In the genomic region with DNA sequence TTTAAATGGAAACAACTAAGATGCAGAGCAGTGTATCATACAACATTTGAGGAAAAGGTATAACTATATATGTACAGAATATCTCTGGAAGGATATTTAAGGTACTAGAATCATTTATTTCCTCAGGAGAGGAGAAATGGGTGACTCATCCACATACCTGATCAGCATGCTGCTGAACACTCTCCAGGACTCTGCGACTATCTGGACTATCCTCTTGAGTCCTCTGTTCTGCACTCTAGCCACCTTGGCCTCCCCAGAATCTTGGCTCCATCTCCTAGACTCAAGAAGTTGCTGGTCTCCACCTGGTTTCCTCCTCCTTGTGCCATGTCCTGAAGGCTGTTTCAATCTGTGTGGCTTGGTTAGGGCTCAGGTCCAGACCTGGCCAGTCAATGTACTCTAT, we compare ENCODE assay signal across 20 cellular contexts. TPM values are rescaled to one million over a fixed set of nuclear protein-coding genes. Genes with fewer than 3 reads are reported as not detected.
A peak's percentile ranks its signal among the peaks of the same experiment; 100 is the strongest.
DNase-seq lines count a peak whose midpoint lies in the region; ATAC-seq, FAIRE-seq and TF ChIP-seq lines count a peak whose summit lies in the region.
"Had no signal": no experiment of that assay in that cellular context is flagged by ENCODE, and none has a peak within 500 bp of the region (broad histone marks: within the 10 kb centered on the region; RNA-seq: fewer than 3 reads in every experiment).

No MANE protein-coding gene starts in this region.

- dilution Hi-C loops in keratinocyte (cut with MboI; ENCODE audit: extremely low pct_ligation_motif_present, low sequenced_read_pairs) = no loop called here

- ATAC-seq in A549 (no peak), omental fat pad (ENCODE audit: low FRiP score) (no peak), HG02678 (IDR thresholded peaks at IDR 0.05; ENCODE audit: unreplicated experiment) (no peak)
- ATAC-seq: CD8-positive, alpha-beta T cell; HCT116 had no signal

- WGBS in A549 (ENCODE audit: missing lambda C conversion rate) = 0% methylated on average over 1 of the region's 1 CpG

- no peak for TF ChIP-seq CTCF in A549 (IDR thresholded peaks at IDR 0.05)
- TF ChIP-seq CTCF in bronchial epithelial cell (IDR thresholded peaks at IDR 0.05; ENCODE audit: insufficient read depth, low read length, severe bottlenecking) = no peak
- no peak for TF ChIP-seq CTCF in keratinocyte (optimal IDR thresholded peaks at IDR 0.05 in 1 of 3, IDR thresholded peaks at IDR 0.05 in 1 of 3, conservative IDR thresholded peaks at IDR 0.05 in 1 of 3; ENCODE audit: extremely low read depth in 1 of 3, insufficient read depth in 2 of 3, low read length in 3 of 3)
- TF ChIP-seq CTCF in omental fat pad (IDR thresholded peaks at IDR 0.05) = no peak

- H3K9me3 ChIP-seq in A549 (no peaks in the 10 kb centered on the region), keratinocyte (ENCODE audit: control insufficient read depth, low read depth, low read length) (no peaks in the 10 kb centered on the region)
- H3K9me3 ChIP-seq: BE2C had no signal

- DNase-seq in A549 (ENCODE audit: low read depth in 1 of 2, low spot score in 1 of 2) (no peak), HT-29 (ENCODE audit: low spot score) (peak; percentile 12), bronchial epithelial cell (ENCODE audit: low read depth) (peak; percentile 27), keratinocyte (ENCODE audit: low read depth, low spot score) (no peak), omental fat pad (ENCODE audit: low spot score) (no peak)
- no peak for DNase-seq in activated naive CD4-positive, alpha-beta T cell treated with Interleukin-2 at 50 U/mL for 16 hours
- DNase-seq: BE2C; CD8-positive, alpha-beta T cell; COR-L47; DMS153; GF-D8; GM23248; IMR-90 had no signal

- H3K4me3 ChIP-seq in A549 (no peak overlapping the region), bronchial epithelial cell (ENCODE audit: low read depth, low read length) (no peak overlapping the region), keratinocyte (ENCODE audit: control insufficient read depth in 2 of 3, extremely low read depth in 1 of 3, insufficient read depth in 2 of 3, low read depth in 1 of 3, low read length in 3 of 3) (no peak overlapping the region)
- H3K4me3 ChIP-seq: GM23248 had no signal

- H3K79me2 ChIP-seq in keratinocyte (ENCODE audit: control insufficient read depth, insufficient read depth, low read length) = no peaks in the 10 kb centered on the region

- no peak overlapping the region for H3K9ac ChIP-seq in keratinocyte (ENCODE audit: control insufficient read depth, extremely low read depth, insufficient read depth, low read length)
- H3K9ac ChIP-seq: GM23248 had no signal

- no peaks in the 10 kb centered on the region for H3K36me3 ChIP-seq in bronchial epithelial cell (ENCODE audit: control insufficient read depth, insufficient read depth, low read length)
- no peaks in the 10 kb centered on the region for H3K36me3 ChIP-seq in keratinocyte (ENCODE audit: control insufficient read depth in 2 of 2, extremely low read depth in 1 of 2, insufficient read depth in 2 of 2, low read length in 2 of 2)
- H3K36me3 ChIP-seq: BE2C had no signal

- no peak overlapping the region for H2AFZ ChIP-seq in keratinocyte (ENCODE audit: control insufficient read depth, low read length)
- H2AFZ ChIP-seq: GM23248 had no signal

- peaks cover 17% of the 10 kb centered on the region for H3K27me3 ChIP-seq in bronchial epithelial cell (ENCODE audit: control insufficient read depth, insufficient read depth, low read length)
- peaks cover 37% of the 10 kb centered on the region for H3K27me3 ChIP-seq in keratinocyte (ENCODE audit: control insufficient read depth, extremely low read depth, insufficient read depth, low read length)

- no peak overlapping the region for H3K4me2 ChIP-seq in A549
- H3K4me2 ChIP-seq in keratinocyte (ENCODE audit: control insufficient read depth, extremely low read depth, insufficient read depth, low read depth, low read length) = no peak overlapping the region

- no peaks in the 10 kb centered on the region for H3K9me1 ChIP-seq in keratinocyte (ENCODE audit: control insufficient read depth, extremely low read depth, insufficient read depth, low read length)

- no peak for TF ChIP-seq RAD21 in A549 (conservative IDR thresholded peaks at IDR 0.05 in 1 of 2, IDR thresholded peaks at IDR 0.05 in 1 of 2)

- no peaks in the 10 kb centered on the region for H3K4me1 ChIP-seq in A549
- no peaks in the 10 kb centered on the region for H3K4me1 ChIP-seq in keratinocyte (ENCODE audit: control insufficient read depth, extremely low read depth, insufficient read depth, low read length)
- H3K4me1 ChIP-seq: BE2C had no signal

- FAIRE-seq in A549 (lab: Jason Lieb, UNC) (no peak), bronchial epithelial cell (lab: Jason Lieb, UNC) (no peak), keratinocyte (lab: Jason Lieb, UNC) (peak; percentile 82)
- FAIRE-seq: A204.1, D721Med, GM19239, H54 had no signal

- H4K20me1 ChIP-seq in keratinocyte (ENCODE audit: control insufficient read depth, extremely low read depth, insufficient read depth, low read length) = no peaks in the 10 kb centered on the region

- H3K27ac ChIP-seq in A549 = no peak overlapping the region
- no peak overlapping the region for H3K27ac ChIP-seq in keratinocyte (ENCODE audit: control insufficient read depth, insufficient read depth, low read length)
- H3K27ac ChIP-seq: GM23248 had no signal

- CTCF ChIA-PET in A549 (lab: Yijun Ruan, JAX) = no interaction called here

- POLR2A ChIA-PET in A549 (lab: Yijun Ruan, JAX) = no interaction called here

- no peak for TF ChIP-seq POLR2A in A549 (IDR thresholded peaks at IDR 0.05; ENCODE audit: low read length)

- no peak for TF ChIP-seq EP300 in A549 (IDR thresholded peaks at IDR 0.05)

TF ChIP-seq in A549, 52 proteins besides CTCF, POLR2A, EP300 and RAD21:
- no peak for TF ChIP-seq TP53 (CRISPR knock-in tag; IDR thresholded peaks at IDR 0.05)
- TF ChIP-seq TFCP2L1 (CRISPR knock-in tag; IDR thresholded peaks at IDR 0.05) = no peak
- no peak for TF ChIP-seq HEYL (CRISPR knock-in tag; IDR thresholded peaks at IDR 0.05)
- TF ChIP-seq, protein P1, sequence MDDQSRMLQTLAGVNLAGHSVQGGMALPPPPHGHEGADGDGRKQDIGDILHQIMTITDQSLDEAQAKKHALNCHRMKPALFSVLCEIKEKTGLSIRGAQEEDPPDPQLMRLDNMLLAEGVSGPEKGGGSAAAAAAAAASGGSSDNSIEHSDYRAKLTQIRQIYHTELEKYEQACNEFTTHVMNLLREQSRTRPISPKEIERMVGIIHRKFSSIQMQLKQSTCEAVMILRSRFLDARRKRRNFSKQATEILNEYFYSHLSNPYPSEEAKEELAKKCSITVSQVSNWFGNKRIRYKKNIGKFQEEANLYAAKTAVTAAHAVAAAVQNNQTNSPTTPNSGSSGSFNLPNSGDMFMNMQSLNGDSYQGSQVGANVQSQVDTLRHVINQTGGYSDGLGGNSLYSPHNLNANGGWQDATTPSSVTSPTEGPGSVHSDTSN (IDR thresholded peaks at IDR 0.05) = no peak
- no peak for TF ChIP-seq FOSL2 (IDR thresholded peaks at IDR 0.05)
- TF ChIP-seq FOSL2 (CRISPR knock-in tag; IDR thresholded peaks at IDR 0.05) = peak; percentile 37
- no peak for TF ChIP-seq CBX8 (IDR thresholded peaks at IDR 0.05)
TF ChIP-seq in A549: peak in this region for 1.

RNA-seq across cellular contexts. Expression of a gene that starts 8.8 kb away (rescaled TPM):
- polyA plus RNA-seq in A549 (2011; rRNA removed) (0.08 and 0.10 TPM in 2 replicates), A549 (2017; fragmentation: RNase III; extraction: RNeasy Plus Mini Kit Qiagen cat#74134 plus additional on column Dnase treatment) (0.05 to 0.08 TPM (median 0.06 TPM) in 3 replicates), keratinocyte (0.01 to 0.09 TPM (median 0.03 TPM) in 3 replicates)
- polyA plus RNA-seq in A549 (2012; cell fraction: cytosol; rRNA removed) = 0.13 and 0.17 TPM in 2 replicates
- polyA plus RNA-seq in A549 (2012; cell fraction: nucleus; rRNA removed) = 0.66 and 0.76 TPM in 2 replicates
- 0.05 and 0.45 TPM in 2 replicates for polyA minus RNA-seq in A549 (2011; rRNA and poly(A)+ RNA removed)
- not detected in 2 replicates for total RNA-seq in HT-29 (2014; rRNA removed; shearing (Covaris generic))
- total RNA-seq in bronchial epithelial cell (not detected in 2 replicates), omental fat pad (1 to 10 TPM in 2 of 4 donors, under 1 TPM in 2; 0.24 to 3.2 (median 1.3) TPM)
- polyA plus RNA-seq in keratinocyte (2011; ENCODE audit: low read depth) = 0.05 TPM
- polyA plus RNA-seq in keratinocyte (2011; cell fraction: cytosol; rRNA removed) = not detected in 2 replicates
- 0.14 and 0.17 TPM in 2 replicates for polyA plus RNA-seq in keratinocyte (2011; cell fraction: nucleus; rRNA removed)
- polyA plus RNA-seq in keratinocyte (2012; ENCODE audit: low replicate concordance) = 0.09 and 0.10 TPM in 2 replicates
- not detected in 3 replicates for polyA minus RNA-seq in keratinocyte
- not detected for polyA minus RNA-seq in keratinocyte (2011; cell fraction: cytosol; rRNA and poly(A)+ RNA removed)
- 0.08 TPM in 1 of 2 replicates, not detected in the other for polyA minus RNA-seq in keratinocyte (2011; cell fraction: nucleus; rRNA and poly(A)+ RNA removed)
- total RNA-seq: CD8-positive, alpha-beta T cell had no signal
- polyA plus RNA-seq: CD14-positive monocyte had no signal

RNA-seq across cellular contexts. Expression of a gene that starts 43.7 kb away (rescaled TPM):
- 18.4 and 21.1 TPM in 2 replicates for polyA plus RNA-seq in A549 (2011; rRNA removed)
- polyA plus RNA-seq in A549 (2012; cell fraction: cytosol; rRNA removed) = 14.3 and 14.6 TPM in 2 replicates
- 4.9 and 6.5 TPM in 2 replicates for polyA plus RNA-seq in A549 (2012; cell fraction: nucleus; rRNA removed)
- polyA plus RNA-seq in A549 (2017; fragmentation: RNase III; extraction: RNeasy Plus Mini Kit Qiagen cat#74134 plus additional on column Dnase treatment) = 16.6 to 19.5 TPM (median 18.7 TPM) in 3 replicates
- polyA minus RNA-seq in A549 (2011; rRNA and poly(A)+ RNA removed) = 12.7 and 18.0 TPM in 2 replicates
- 23.3 and 26.3 TPM in 2 replicates for total RNA-seq in HT-29 (2014; rRNA removed; shearing (Covaris generic))
- 43.5 and 45.0 TPM in 2 replicates for total RNA-seq in bronchial epithelial cell
- polyA plus RNA-seq in keratinocyte = 26.5 to 40.1 TPM (median 28.1 TPM) in 3 replicates
- polyA plus RNA-seq in keratinocyte (2011; ENCODE audit: low read depth) = 66.8 TPM
- 32.7 and 34.6 TPM in 2 replicates for polyA plus RNA-seq in keratinocyte (2011; cell fraction: cytosol; rRNA removed)
- polyA plus RNA-seq in keratinocyte (2011; cell fraction: nucleus; rRNA removed) = 25.3 and 27.6 TPM in 2 replicates
- polyA plus RNA-seq in keratinocyte (2012; ENCODE audit: low replicate concordance) = 34.7 and 41.1 TPM in 2 replicates
- 25.7 to 49.0 TPM (median 44.3 TPM) in 3 replicates for polyA minus RNA-seq in keratinocyte
- polyA minus RNA-seq in keratinocyte (2011; cell fraction: cytosol; rRNA and poly(A)+ RNA removed) = 35.5 TPM
- polyA minus RNA-seq in keratinocyte (2011; cell fraction: nucleus; rRNA and poly(A)+ RNA removed) = 9.2 and 18.8 TPM in 2 replicates
- 10 to 100 TPM in 3 of 4 donors, 1 to 10 TPM in 1; 9.0 to 48.7 (median 22.6) TPM for total RNA-seq in omental fat pad
- total RNA-seq: CD8-positive, alpha-beta T cell had no signal
- polyA plus RNA-seq: CD14-positive monocyte had no signal

Comparison
In these comparisons a context has a peak if more than half of its experiments do, and no peak if none do; other contexts are left out.
1. DNase-seq: peak in HT-29 (single experiment) and bronchial epithelial cell (single experiment); none in A549 (0 of 2), keratinocyte (single experiment), activated naive CD4-positive, alpha-beta T cell treated with Interleukin-2 at 50 U/mL for 16 hours (single experiment) and omental fat pad (single experiment).